Comparison of ENCODE assay signal across 1 cellular context in genomic region chr3:42804831-42805821, GRCh38.
TF ChIP-seq lines count a peak whose summit lies in the region.

No MANE protein-coding gene starts in this region.

TF ChIP-seq in HepG2, 621 proteins besides CTCF, POLR2A, EP300 and RAD21 (continued from another document and continues in another):
- no peak for TF ChIP-seq DDIT3 (CRISPR knock-in tag; IDR thresholded peaks at IDR 0.05)
- TF ChIP-seq HES4 (CRISPR knock-in tag; IDR thresholded peaks at IDR 0.05; ENCODE audit: borderline replicate concordance) = no peak
- no peak for TF ChIP-seq ZNF737 (CRISPR knock-in tag; IDR thresholded peaks at IDR 0.05; ENCODE audit: borderline replicate concordance)
- TF ChIP-seq ZC3H4 (CRISPR knock-in tag; IDR thresholded peaks at IDR 0.05; ENCODE audit: borderline replicate concordance) = peak; percentile 78; the same call in 1 of the 2 replicates
- no peak for TF ChIP-seq BATF2 (CRISPR knock-in tag; IDR thresholded peaks at IDR 0.05)
- no peak for TF ChIP-seq ZNF253 (CRISPR knock-in tag; IDR thresholded peaks at IDR 0.05; ENCODE audit: borderline replicate concordance)
- TF ChIP-seq HNF4G (IDR thresholded peaks at IDR 0.05; ENCODE audit: borderline replicate concordance, low read depth, low read length) = no peak
- TF ChIP-seq HNF4G (CRISPR knock-in tag; IDR thresholded peaks at IDR 0.05; ENCODE audit: borderline replicate concordance, low read depth) = no peak
- TF ChIP-seq CREB1 (IDR thresholded peaks at IDR 0.05) = no peak
- peak; percentile 48 for TF ChIP-seq CREB1 (CRISPR knock-in tag; IDR thresholded peaks at IDR 0.05)
- no peak for TF ChIP-seq TRIM24 (CRISPR knock-in tag; IDR thresholded peaks at IDR 0.05)
- no peak for TF ChIP-seq HNRNPLL (IDR thresholded peaks at IDR 0.05; ENCODE audit: low read depth, low read length, poor library complexity, severe bottlenecking)
- TF ChIP-seq EED (CRISPR knock-in tag; IDR thresholded peaks at IDR 0.05) = no peak
- TF ChIP-seq ZNF605 (CRISPR knock-in tag; IDR thresholded peaks at IDR 0.05) = 0 out of 2 replicates have a peak, but pooled peaks have one; percentile 40
- TF ChIP-seq TCF12 (IDR thresholded peaks at IDR 0.05) = no peak
- no peak for TF ChIP-seq TCF12 (CRISPR knock-in tag; IDR thresholded peaks at IDR 0.05)
- TF ChIP-seq ZNF652 (CRISPR knock-in tag; IDR thresholded peaks at IDR 0.05; ENCODE audit: borderline replicate concordance, low read depth) = no peak
- 0 out of 2 replicates have a peak, but pooled peaks have one; percentile 1 for TF ChIP-seq ZNF616 (CRISPR knock-in tag; IDR thresholded peaks at IDR 0.05; ENCODE audit: low read depth)
- TF ChIP-seq SRSF4 (IDR thresholded peaks at IDR 0.05; ENCODE audit: low read depth, low read length, poor library complexity, severe bottlenecking) = no peak
- TF ChIP-seq GATAD1 (CRISPR knock-in tag; IDR thresholded peaks at IDR 0.05) = peak; percentile 42
- TF ChIP-seq ZNF704 (CRISPR knock-in tag; IDR thresholded peaks at IDR 0.05; ENCODE audit: borderline replicate concordance) = no peak
- no peak for TF ChIP-seq BORCS8-MEF2B (CRISPR knock-in tag; IDR thresholded peaks at IDR 0.05)
- TF ChIP-seq NCOA1 (CRISPR knock-in tag; IDR thresholded peaks at IDR 0.05) = no peak
- peak; percentile 82 for TF ChIP-seq NAIF1 (CRISPR knock-in tag; IDR thresholded peaks at IDR 0.05; ENCODE audit: borderline replicate concordance)
- no peak for TF ChIP-seq JUND (CRISPR knock-in tag; IDR thresholded peaks at IDR 0.05)
- TF ChIP-seq TBX3 (IDR thresholded peaks at IDR 0.05; ENCODE audit: borderline replicate concordance) = 0 out of 2 replicates have a peak, but pooled peaks have one; percentile 12
- no peak for TF ChIP-seq ZNF101 (CRISPR knock-in tag; IDR thresholded peaks at IDR 0.05; ENCODE audit: borderline replicate concordance, low read depth)
- no peak for TF ChIP-seq ZNF337 (CRISPR knock-in tag; IDR thresholded peaks at IDR 0.05; ENCODE audit: borderline replicate concordance, low read depth)
- TF ChIP-seq CHD4 (IDR thresholded peaks at IDR 0.05; ENCODE audit: borderline replicate concordance, low read length) = no peak
- TF ChIP-seq ADNP (CRISPR knock-in tag; IDR thresholded peaks at IDR 0.05) = no peak
- TF ChIP-seq PPARG (CRISPR knock-in tag; conservative IDR thresholded peaks at IDR 0.05) = peak; percentile 42; the same call in 1 of the 2 replicates
- TF ChIP-seq ZBTB21 (CRISPR knock-in tag; IDR thresholded peaks at IDR 0.05) = no peak
- TF ChIP-seq SKIL (CRISPR knock-in tag; IDR thresholded peaks at IDR 0.05; ENCODE audit: borderline replicate concordance) = no peak
- peak; percentile 60; the same call in 1 of the 2 replicates for TF ChIP-seq HDAC2 (CRISPR knock-in tag; IDR thresholded peaks at IDR 0.05)
- TF ChIP-seq KDM2A (CRISPR knock-in tag; IDR thresholded peaks at IDR 0.05; ENCODE audit: borderline replicate concordance, low read depth) = peak; percentile 37; the same call in 1 of the 2 replicates
- no peak for TF ChIP-seq FOXC1 (CRISPR knock-in tag; IDR thresholded peaks at IDR 0.05; ENCODE audit: borderline replicate concordance)
- no peak for TF ChIP-seq PBX3 (CRISPR knock-in tag; IDR thresholded peaks at IDR 0.05; ENCODE audit: borderline replicate concordance)
- TF ChIP-seq DNMT1 (CRISPR knock-in tag; IDR thresholded peaks at IDR 0.05) = no peak
- TF ChIP-seq ZNF34 (CRISPR knock-in tag; IDR thresholded peaks at IDR 0.05; ENCODE audit: borderline replicate concordance) = no peak
- no peak for TF ChIP-seq GMEB2 (CRISPR knock-in tag; IDR thresholded peaks at IDR 0.05; ENCODE audit: low read depth)
- no peak for TF ChIP-seq SRSF9 (IDR thresholded peaks at IDR 0.05; ENCODE audit: borderline replicate concordance, insufficient read depth, low read depth, low read length, poor library complexity, severe bottlenecking)
- TF ChIP-seq TAF15 (IDR thresholded peaks at IDR 0.05; ENCODE audit: low read depth, low read length, poor library complexity, severe bottlenecking) = no peak
- TF ChIP-seq ZNF143 (CRISPR knock-in tag; IDR thresholded peaks at IDR 0.05) = no peak
- TF ChIP-seq ZNF782 (CRISPR knock-in tag; IDR thresholded peaks at IDR 0.05; ENCODE audit: borderline replicate concordance) = no peak; the same call in 1 of the 2 replicates
- no peak for TF ChIP-seq GMEB1 (CRISPR knock-in tag; IDR thresholded peaks at IDR 0.05; ENCODE audit: borderline replicate concordance)
- TF ChIP-seq ZFX (CRISPR knock-in tag; IDR thresholded peaks at IDR 0.05; ENCODE audit: low read depth) = no peak
- no peak for TF ChIP-seq ZKSCAN1 (IDR thresholded peaks at IDR 0.05; ENCODE audit: low read length)
- TF ChIP-seq BHLHE40 (IDR thresholded peaks at IDR 0.05; ENCODE audit: low read length) = peak; percentile 52; the same call in 1 of the 2 replicates
- TF ChIP-seq SIX1 (CRISPR knock-in tag; IDR thresholded peaks at IDR 0.05; ENCODE audit: borderline replicate concordance) = no peak; the same call in 1 of the 2 replicates
- peak; percentile 19 for TF ChIP-seq ZFP36L1 (CRISPR knock-in tag; IDR thresholded peaks at IDR 0.05)
- no peak for TF ChIP-seq CEBPG (CRISPR knock-in tag; IDR thresholded peaks at IDR 0.05)
- no peak for TF ChIP-seq MBNL3 (CRISPR knock-in tag; conservative IDR thresholded peaks at IDR 0.05)
- no peak for TF ChIP-seq ZBTB3 (CRISPR knock-in tag; IDR thresholded peaks at IDR 0.05; ENCODE audit: borderline replicate concordance, low read depth)
- TF ChIP-seq ZNF678 (CRISPR knock-in tag; IDR thresholded peaks at IDR 0.05) = no peak
- no peak for TF ChIP-seq AFF4 (CRISPR knock-in tag; IDR thresholded peaks at IDR 0.05)
- TF ChIP-seq PHF5A (CRISPR knock-in tag; IDR thresholded peaks at IDR 0.05; ENCODE audit: low read depth, unreplicated experiment) = no peak
- TF ChIP-seq ATF6 (CRISPR knock-in tag; conservative IDR thresholded peaks at IDR 0.05) = no peak
- TF ChIP-seq SUZ12 (IDR thresholded peaks at IDR 0.05; ENCODE audit: low read depth, low read length) = no peak
- TF ChIP-seq ZNF331 (CRISPR knock-in tag; IDR thresholded peaks at IDR 0.05) = peak; percentile 18; the same call in 1 of the 2 replicates
- TF ChIP-seq SALL1 (CRISPR knock-in tag; IDR thresholded peaks at IDR 0.05) = peak; percentile 93
- TF ChIP-seq ZFP62 (CRISPR knock-in tag; IDR thresholded peaks at IDR 0.05) = no peak
